ENCODE assay signal across 16 cellular contexts in the genomic region with DNA sequence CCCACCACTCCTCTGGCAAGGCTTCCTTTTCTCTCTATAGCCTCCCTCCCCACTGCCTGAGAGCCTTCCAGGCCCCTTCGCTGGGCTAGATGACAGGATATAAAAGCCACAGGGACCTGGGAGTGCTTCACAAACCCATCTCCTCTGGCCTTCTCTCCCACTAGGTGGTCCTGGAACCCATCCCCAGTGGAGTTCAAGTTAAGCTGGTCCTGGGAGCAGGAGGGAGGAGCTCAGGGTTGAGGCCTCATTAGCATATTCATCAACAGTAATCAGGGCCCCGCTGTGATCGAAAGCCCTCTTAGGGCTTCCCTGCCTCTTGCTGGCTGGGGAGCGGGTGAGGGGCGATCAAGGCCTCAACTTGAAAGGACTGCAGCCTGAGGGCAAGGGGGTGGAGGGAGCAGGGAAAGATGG. TPM values are rescaled to one million over a fixed set of nuclear protein-coding genes. Genes with fewer than 3 reads are reported as not detected.
DNase-seq lines count a peak whose midpoint lies in the region; ATAC-seq and TF ChIP-seq lines count a peak whose summit lies in the region.
"Had no signal": no experiment of that assay in that cellular context is flagged by ENCODE, and none has a peak within 500 bp of the region (broad histone marks: within the 10 kb centered on the region; RNA-seq: fewer than 3 reads in every experiment).

No MANE protein-coding gene starts in this region.

- DNase-seq in H9 (peak; percentile 88), trophoblast cell (no peak)
- peak; percentile 28 for DNase-seq in activated CD8-positive, alpha-beta memory T cell treated with anti-CD3 and anti-CD28 coated beads, Interleukin-2, amount 50 U/mL, for 48 hours
- DNase-seq: DND-41, GF-D8, IMR-90, Kasumi-1, NCI-H2029, NCI-H510A treated with DMSO at 0.1 percent for 48 hours, PC-3 had no signal

- H3K4me1 Mint-ChIP-seq in H9, result peaks cover 35 to 47% of the 10 kb centered on the region in 2 experiments
- H3K4me1 Mint-ChIP-seq: B cell had no signal

- H3K27me3 ChIP-seq in H9 (ENCODE audit: insufficient read depth, low read length), result peaks cover 10% of the 10 kb centered on the region; the same call in 1 of the 2 replicates
- H3K27me3 ChIP-seq in iPS-15b (ENCODE audit: control insufficient read depth, insufficient read depth, low read length), result peaks cover 91% of the 10 kb centered on the region
- peaks cover 4% of the 10 kb centered on the region for H3K27me3 ChIP-seq in trophoblast cell (ENCODE audit: insufficient read depth, low read length)

- no peak overlapping the region for H2BK20ac ChIP-seq in H9 (ENCODE audit: low read depth, low read length, poor library complexity, severe bottlenecking)

- H2BK5ac ChIP-seq in H9 (ENCODE audit: insufficient read length, low read length) (no peak overlapping the region), trophoblast cell (ENCODE audit: low read depth, low read length, poor library complexity) (no peak overlapping the region)

- no peak overlapping the region for H3K27ac ChIP-seq in H9 (ENCODE audit: insufficient read length, low read depth, low read length)
- H3K27ac ChIP-seq in trophoblast cell (ENCODE audit: low read depth, low read length), result no peak overlapping the region

- H4K20me1 ChIP-seq in H9 (ENCODE audit: control insufficient read depth, insufficient read depth, insufficient read length), result no peaks in the 10 kb centered on the region

- no peaks in the 10 kb centered on the region for H3K9me3 Mint-ChIP-seq in H9
- H3K9me3 Mint-ChIP-seq: CD8-positive, alpha-beta T cell had no signal

- H3K23me2 ChIP-seq in H9 (ENCODE audit: insufficient read length, low read depth, low read length, poor library complexity, severe bottlenecking), result no peaks in the 10 kb centered on the region

- peak overlapping the region in 1 of 2 experiments; percentile 62; a peak in 3 of 5 replicates for H3K4me3 Mint-ChIP-seq in H9
- H3K4me3 Mint-ChIP-seq: B cell; CD8-positive, alpha-beta T cell had no signal

- H4K91ac ChIP-seq in H9 (ENCODE audit: insufficient read length, low read depth, low read length) (no peak overlapping the region), trophoblast cell (ENCODE audit: low read depth, low read length) (no peak overlapping the region)

- WGBS in H9 (ENCODE audit: extremely low coverage, insufficient read length, low lambda C conversion rate), result no CpG with 5 or more reads among the region's 5 CpGs
- WGBS in trophoblast cell (ENCODE audit: extremely low coverage, insufficient coverage, insufficient read length), result no CpG with 5 or more reads among the region's 5 CpGs

- peaks cover 94% of the 10 kb centered on the region for H3K27me3 Mint-ChIP-seq in H9 (ENCODE audit: low read depth)

- no peak overlapping the region for H3K9ac ChIP-seq in H9 (ENCODE audit: extremely low read depth, insufficient read length, low read length)
- no peak overlapping the region for H3K9ac ChIP-seq in iPS-15b (ENCODE audit: low read depth, low read length)
- no peak overlapping the region for H3K9ac ChIP-seq in trophoblast cell (ENCODE audit: low read length)

- no peaks in the 10 kb centered on the region for H3K36me3 Mint-ChIP-seq in H9 (ENCODE audit: insufficient read depth in 1 of 3, low read depth in 3 of 3)
- H3K36me3 Mint-ChIP-seq: CD8-positive, alpha-beta T cell had no signal

- H4K12ac ChIP-seq in trophoblast cell (ENCODE audit: low read depth, low read length), result no peak overlapping the region

- H3K79me1 ChIP-seq in H9 (ENCODE audit: insufficient read depth, low read depth, low read length, poor library complexity, severe bottlenecking), result no peaks in the 10 kb centered on the region
- no peaks in the 10 kb centered on the region for H3K79me1 ChIP-seq in trophoblast cell (ENCODE audit: low read length)

- H3K36me3 ChIP-seq in iPS-15b (ENCODE audit: control insufficient read depth, insufficient read depth, low read length), result no peaks in the 10 kb centered on the region
- H3K36me3 ChIP-seq in trophoblast cell (ENCODE audit: control insufficient read depth in 1 of 2, insufficient read depth in 2 of 2, low read length in 2 of 2), result no peaks in the 10 kb centered on the region

- no peak overlapping the region; a peak in 1 of 7 replicates for H3K27ac Mint-ChIP-seq in H9
- H3K27ac Mint-ChIP-seq: B cell; CD8-positive, alpha-beta T cell had no signal

- H3K14ac ChIP-seq in H9 (ENCODE audit: insufficient read depth, low read length) (no peak overlapping the region), trophoblast cell (ENCODE audit: low read length) (no peak overlapping the region)

- H3K79me2 ChIP-seq in H9 (ENCODE audit: insufficient read depth, low read length), result no peaks in the 10 kb centered on the region
- H3K79me2 ChIP-seq in trophoblast cell (ENCODE audit: control insufficient read depth, insufficient read depth, low read length, poor library complexity), result no peaks in the 10 kb centered on the region

- H3K9me3 ChIP-seq in H9 (ENCODE audit: control insufficient read depth, low read depth, low read length) (no peaks in the 10 kb centered on the region), iPS-15b (ENCODE audit: control insufficient read depth, insufficient read depth, low read length) (no peaks in the 10 kb centered on the region), trophoblast cell (ENCODE audit: insufficient read depth, low read depth, low read length) (peaks cover 6% of the 10 kb centered on the region)

- H4K8ac ChIP-seq in H9 (replicated peaks; ENCODE audit: insufficient read length, low read depth, low read length) (no peak overlapping the region), trophoblast cell (ENCODE audit: low read depth, low read length) (no peak overlapping the region)

- no peak overlapping the region for H3K56ac ChIP-seq in H9 (ENCODE audit: insufficient read length, low read depth, low read length)

- H2AK5ac ChIP-seq in H9 (ENCODE audit: insufficient read length, low read length) (no peak overlapping the region), trophoblast cell (ENCODE audit: low read length) (no peak overlapping the region)

- H2BK120ac ChIP-seq in H9 (ENCODE audit: low read depth, low read length, poor library complexity, severe bottlenecking), result no peak overlapping the region
- no peak overlapping the region for H2BK120ac ChIP-seq in trophoblast cell (ENCODE audit: insufficient read depth, low read length, poor library complexity)

- no peak overlapping the region for H3T11ph ChIP-seq in H9 (ENCODE audit: low read length)

- no peak overlapping the region for H4K5ac ChIP-seq in H9 (ENCODE audit: insufficient read length, low read depth, low read length)

- H3K4me3 ChIP-seq in iPS-15b (ENCODE audit: low read depth, low read length) (peak overlapping the region; percentile 30), trophoblast cell (ENCODE audit: low read depth, low read length) (peak overlapping the region; percentile 12)

- H3K4ac ChIP-seq in H9 (ENCODE audit: low read depth, low read length) (no peak overlapping the region), trophoblast cell (ENCODE audit: low read depth, low read length) (no peak overlapping the region)

- no peak overlapping the region for H2BK15ac ChIP-seq in H9 (ENCODE audit: low read depth, low read length)

- H3K4me1 ChIP-seq in H9 (ENCODE audit: insufficient read depth, low read length) (peaks cover 4% of the 10 kb centered on the region; the same call in 1 of the 2 replicates), iPS-15b (ENCODE audit: control insufficient read depth, insufficient read depth, low read length) (peaks cover 24% of the 10 kb centered on the region), trophoblast cell (ENCODE audit: control insufficient read depth in 1 of 2, insufficient read depth in 2 of 2, low read length in 2 of 2) (no peaks in the 10 kb centered on the region)

- H3K18ac ChIP-seq in H9 (ENCODE audit: insufficient read length, low read depth, low read length) (no peak overlapping the region), trophoblast cell (ENCODE audit: low read length) (no peak overlapping the region)

- H2BK12ac ChIP-seq in H9 (ENCODE audit: insufficient read length, low read depth, low read length) (no peak overlapping the region), trophoblast cell (ENCODE audit: low read length) (no peak overlapping the region)

- no peak for ATAC-seq in HG02840 (IDR thresholded peaks at IDR 0.05; ENCODE audit: low FRiP score, unreplicated experiment)
- ATAC-seq in GM21528 (IDR thresholded peaks at IDR 0.05; ENCODE audit: low FRiP score, unreplicated experiment), result no peak
- ATAC-seq in GM21390 (IDR thresholded peaks at IDR 0.05; ENCODE audit: unreplicated experiment), result no peak
- ATAC-seq: CD8-positive, alpha-beta T cell; PC-3 had no signal

- H3K23ac ChIP-seq in H9 (ENCODE audit: insufficient read length, low read depth, low read length) (no peak overlapping the region), trophoblast cell (ENCODE audit: low read length) (no peak overlapping the region)

- H3K4me2 ChIP-seq in H9 (ENCODE audit: insufficient read depth, insufficient read length, low read length) (peak overlapping the region; percentile 5), trophoblast cell (ENCODE audit: low read length) (no peak overlapping the region)

- TF ChIP-seq CTCF in H9 (conservative IDR thresholded peaks at IDR 0.05), result no peak

- H2AFZ ChIP-seq in H9 (ENCODE audit: low read length), result no peak overlapping the region
- H2AFZ ChIP-seq in trophoblast cell (ENCODE audit: insufficient read depth, low read length, poor library complexity), result no peak overlapping the region

RNA-seq across cellular contexts. Expression of a gene that starts 9.1 kb away (rescaled TPM):
- 3.9 and 4.3 TPM in 2 replicates for total RNA-seq in H9 (2021)
- polyA plus RNA-seq in trophoblast cell (2013), result 8.1 TPM in 2 replicates

RNA-seq across cellular contexts. Expression of a gene that starts 37.7 kb away (rescaled TPM):
- 114 and 122 TPM in 2 replicates for total RNA-seq in H9 (2021)
- polyA plus RNA-seq in trophoblast cell (2013), result 41.4 and 42.6 TPM in 2 replicates

RNA-seq across cellular contexts. Expression of a gene that starts 49.2 kb away (rescaled TPM):
- 756 and 774 TPM in 2 replicates for total RNA-seq in H9 (2021)
- 148 and 157 TPM in 2 replicates for polyA plus RNA-seq in trophoblast cell (2013)

Comparison
In these comparisons a context has a peak if more than half of its experiments do, and no peak if none do; other contexts are left out.
1. DNase-seq: peak in H9 (single experiment) and activated CD8-positive, alpha-beta memory T cell treated with anti-CD3 and anti-CD28 coated beads, Interleukin-2, amount 50 U/mL, for 48 hours (single experiment); none in trophoblast cell (0 of 2).